Comparison of ENCODE assay signal across 8 cellular contexts in the genomic region with DNA sequence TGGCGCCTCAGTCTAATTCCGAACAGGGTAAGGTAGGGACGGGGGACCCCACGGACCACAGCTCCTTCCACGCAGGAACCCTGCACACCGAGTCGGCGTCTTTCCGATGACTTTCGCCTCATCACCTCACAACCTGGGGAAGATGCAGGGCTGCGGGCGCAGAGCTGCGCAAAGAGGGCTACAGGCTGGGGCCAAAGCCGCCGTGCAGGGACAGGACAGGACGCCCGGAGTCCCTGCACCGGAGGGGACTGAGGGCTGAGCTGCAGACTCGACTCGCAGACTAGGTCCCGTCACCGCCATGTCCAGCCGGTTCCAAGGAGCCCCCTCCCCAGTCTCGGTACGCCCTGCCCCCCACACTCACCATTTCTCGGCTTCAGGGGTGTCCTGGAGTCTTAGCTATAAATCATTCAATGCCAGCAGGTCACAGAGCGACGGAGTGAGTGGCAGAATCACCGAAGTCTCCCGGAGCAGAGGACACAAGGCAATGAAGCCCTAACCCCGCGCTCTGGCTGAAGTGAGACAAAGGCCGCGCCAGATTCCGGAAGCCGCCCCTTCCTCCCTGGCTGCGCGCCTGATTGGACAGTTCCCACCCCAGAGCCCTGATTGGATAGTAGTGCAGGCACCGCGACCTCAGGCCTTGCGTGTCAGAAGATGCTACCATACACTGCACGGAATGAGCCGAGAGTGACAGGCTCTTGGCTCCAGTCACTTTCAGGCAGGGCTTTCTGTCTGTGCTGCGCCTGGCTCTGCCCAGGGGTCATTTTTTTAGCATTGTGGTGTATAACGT. TPM values are rescaled to one million over a fixed set of nuclear protein-coding genes. Genes with fewer than 3 reads are reported as not detected.
DNase-seq lines count a peak whose midpoint lies in the region; ATAC-seq lines count a peak whose summit lies in the region.
"Not testable (repeated sequence)": the region's sequence is repeated elsewhere in the genome, so short reads cannot be mapped to it uniquely, and the experiment has no call there.

A gene (minus strand): TSS at position 522 of the 787 bp plus-strand sequence. CDS start 158 bp downstream, at position 364.

- H3K4me1 ChIP-seq in effector memory CD4-positive, alpha-beta T cell (ENCODE audit: control insufficient read depth, insufficient read depth, low read length, poor library complexity, severe bottlenecking): not testable (repeated sequence)

- peak within 1 kb of the TSS; percentile 51 for H3K27ac ChIP-seq in effector memory CD4-positive, alpha-beta T cell (ENCODE audit: insufficient read depth, low read length, poor library complexity, severe bottlenecking)

- DNase-seq in COLO829 (ENCODE audit: low spot score): peak; percentile 68
- DNase-seq in HT-29 (ENCODE audit: low spot score): peak; percentile 95
- peak; percentile 65 for DNase-seq in NK-92 treated with Interleukin-12 subunit alpha and Interleukin-12 subunit beta, amount 100 ng/mL, for 24 hours (lab: John Stamatoyannopoulos, UW)
- DNase-seq in activated CD8-positive, alpha-beta memory T cell treated with anti-CD3 and anti-CD28 coated beads for 1 hour (ENCODE audit: extremely low read depth in 1 of 2, low read depth in 1 of 2): peak; percentile 69 to 72
- peak; percentile 78 to 85 (median 84) for DNase-seq in effector memory CD4-positive, alpha-beta T cell
- peak; percentile 98 for DNase-seq in medulla oblongata (ENCODE audit: extremely low spot score)
- peak; percentile 72 to 88 (median 80) for DNase-seq in stimulated activated CD4-positive, alpha-beta T cell treated with anti-CD3 and anti-CD28 coated beads, TNF-alpha, amount 100 ng/mL, for 48 hours (ENCODE audit: low read depth in 3 of 3)

- H3K36me3 ChIP-seq in effector memory CD4-positive, alpha-beta T cell (ENCODE audit: control insufficient read depth, insufficient read depth, low read length): not testable (repeated sequence)

- not testable (repeated sequence) for H3K9me3 ChIP-seq in effector memory CD4-positive, alpha-beta T cell (ENCODE audit: control insufficient read depth, low read length)

- not testable (repeated sequence) for H3K27me3 ChIP-seq in effector memory CD4-positive, alpha-beta T cell (replicated peaks; ENCODE audit: control insufficient read depth, insufficient read depth, low read length, poor library complexity, severe bottlenecking)

- H3K4me3 ChIP-seq in effector memory CD4-positive, alpha-beta T cell (ENCODE audit: insufficient read depth, low read depth, low read length, poor library complexity, severe bottlenecking): peak within 1 kb of the TSS; percentile 70

- peak; percentile 100 for ATAC-seq in GM21360 (IDR thresholded peaks at IDR 0.05; ENCODE audit: unreplicated experiment)

RNA-seq across cellular contexts. Expression of the gene that starts here (rescaled TPM):
- 9.3 and 15.6 TPM in 2 replicates for total RNA-seq in HT-29 (2014; rRNA removed; shearing (Covaris generic))

Comparison
In these comparisons a context has a peak if more than half of its experiments do, and no peak if none do; other contexts are left out.
1. Peak in every context shown above with its lines: DNase-seq, ATAC-seq, H3K4me3 ChIP-seq and H3K27ac ChIP-seq.